ENCODE assay signal across 26 cellular contexts in genomic region chr6:137097526-137097925, GRCh38. TPM values are rescaled to one million over a fixed set of nuclear protein-coding genes. Genes with fewer than 3 reads are reported as not detected.
"Had no signal": no experiment of that assay in that cellular context is flagged by ENCODE, and none has a peak within 500 bp of the region (broad histone marks: within the 10 kb centered on the region; RNA-seq: fewer than 3 reads in every experiment).

No MANE protein-coding gene starts in this region.

- H3K27ac Mint-ChIP-seq: dendritic cell treated with granulocyte-macrophage colony-stimulating factor and Interleukin-4, amounts not matched to agents 40 ng/mL and 50 ng/mL, for 4 days; endodermal cell; natural killer cell; stimulated activated memory B cell treated with anti-CD40 and anti-IgM and Interleukin-4, amounts not matched to agents 10 μg/mL and 1 μg/mL and 100 μg/mL, for 72 hours had no signal

- DNase-seq: effector CD8-positive, alpha-beta T cell; endodermal cell; gastrocnemius medialis; head of caudate nucleus; left lung; mesendoderm; natural killer cell; occipital lobe; ovary; posterior cingulate gyrus; psoas muscle; right cardiac atrium; spleen; stimulated activated CD4-positive, alpha-beta T cell treated with anti-CD3 and anti-CD28 coated beads, Interleukin-4, amount 100 ng/mL, for 4 hours; stimulated activated naive CD8-positive, alpha-beta T cell treated with anti-CD3 and anti-CD28 coated beads, Interleukin-15, Interleukin-2, amounts not matched to agents 100 U/mL and 50 U/mL, for 24 hours; substantia nigra; testis; upper lobe of left lung had no signal

- H3K4me3 Mint-ChIP-seq: dendritic cell treated with granulocyte-macrophage colony-stimulating factor and Interleukin-4, amounts not matched to agents 40 ng/mL and 50 ng/mL, for 4 days; endodermal cell; natural killer cell; stimulated activated memory B cell treated with anti-CD40 and anti-IgM and Interleukin-4, amounts not matched to agents 10 μg/mL and 1 μg/mL and 100 μg/mL, for 72 hours had no signal

- H3K36me3 ChIP-seq: gastrocnemius medialis, left lung, ovary, spleen, tibial nerve, upper lobe of left lung had no signal

- H3K9me3 ChIP-seq: gastrocnemius medialis, left lung, ovary, psoas muscle, spleen, testis, tibial nerve, upper lobe of left lung had no signal

- H3K36me3 Mint-ChIP-seq: natural killer cell; stimulated activated memory B cell treated with anti-CD40 and anti-IgM and Interleukin-4, amounts not matched to agents 10 μg/mL and 1 μg/mL and 100 μg/mL, for 72 hours had no signal

- H3K4me3 ChIP-seq: gastrocnemius medialis, left lung, ovary, psoas muscle, skin epidermis, spleen, testis, tibial nerve, upper lobe of left lung had no signal

- H3K4me1 ChIP-seq: gastrocnemius medialis, psoas muscle, testis had no signal

- H3K27ac ChIP-seq: epithelial cell of prostate, gastrocnemius medialis, left lung, ovary, psoas muscle, skin epidermis, testis, tibial nerve, upper lobe of left lung had no signal

- H3K9me3 Mint-ChIP-seq: dendritic cell treated with granulocyte-macrophage colony-stimulating factor and Interleukin-4, amounts not matched to agents 40 ng/mL and 50 ng/mL, for 4 days; natural killer cell; stimulated activated memory B cell treated with anti-CD40 and anti-IgM and Interleukin-4, amounts not matched to agents 10 μg/mL and 1 μg/mL and 100 μg/mL, for 72 hours had no signal

- H3K27me3 Mint-ChIP-seq: dendritic cell treated with granulocyte-macrophage colony-stimulating factor and Interleukin-4, amounts not matched to agents 40 ng/mL and 50 ng/mL, for 4 days; stimulated activated memory B cell treated with anti-CD40 and anti-IgM and Interleukin-4, amounts not matched to agents 10 μg/mL and 1 μg/mL and 100 μg/mL, for 72 hours had no signal

- ATAC-seq: esophagus mucosa; gastrocnemius medialis; left lung; natural killer cell; psoas muscle; right cardiac atrium; stimulated activated memory B cell treated with anti-CD40 and anti-IgM and Interleukin-4, amounts not matched to agents 10 μg/mL and 1 μg/mL and 100 μg/mL, for 72 hours; stimulated activated naive CD8-positive, alpha-beta T cell treated with anti-CD3 and anti-CD28 coated beads, Interleukin-15, Interleukin-2, amounts not matched to agents 100 U/mL and 50 U/mL, for 24 hours had no signal

- H3K27me3 ChIP-seq: gastrocnemius medialis, left lung, ovary, spleen, testis, tibial nerve, upper lobe of left lung had no signal

RNA-seq across cellular contexts. Expression of gene IL20RA, which starts 52.8 kb away (rescaled TPM):
- total RNA-seq: natural killer cell, renal cortical epithelial cell, spleen had no signal
- polyA plus RNA-seq: neural cell had no signal
